ENCODE assay signal across 1 cellular context in the genomic region with DNA sequence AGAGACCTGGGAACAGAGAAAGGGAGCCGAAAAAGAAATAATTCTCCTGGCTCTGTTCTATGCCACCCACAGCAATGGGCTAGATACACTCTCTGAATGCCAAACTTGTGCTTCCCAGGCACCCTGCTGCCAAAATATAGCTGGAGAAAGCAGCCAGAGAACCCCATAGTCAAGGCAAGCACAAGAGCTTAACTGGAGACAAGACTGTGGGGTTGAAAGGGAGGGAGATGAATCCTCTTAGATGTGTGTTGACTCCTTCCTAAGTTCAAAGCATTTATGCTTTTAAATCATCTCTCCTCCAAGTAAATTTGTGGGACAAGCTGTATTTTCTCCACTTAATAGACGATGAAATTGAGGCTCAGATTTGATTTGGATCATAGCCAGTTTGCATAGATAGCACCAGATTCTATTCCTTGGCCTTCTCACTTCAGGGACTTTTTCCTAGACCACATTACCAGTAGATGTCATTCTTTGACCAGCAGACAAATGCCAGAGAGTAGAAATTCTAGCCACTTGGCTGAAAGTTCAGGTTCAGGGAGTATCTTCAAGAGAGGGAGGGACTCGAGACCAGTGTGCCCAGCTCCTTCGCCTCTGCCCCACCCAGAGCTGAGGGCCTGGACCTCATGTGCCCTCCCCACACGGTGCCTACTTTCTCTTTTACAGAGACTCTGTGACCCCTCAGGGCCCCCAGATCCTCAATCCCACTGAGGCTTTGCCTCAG.
TF ChIP-seq lines count a peak whose summit lies in the region.

No MANE protein-coding gene starts in this region.

TF ChIP-seq in HCT116, 20 proteins besides CTCF, POLR2A, EP300 and RAD21 (continued from another document):
- TF ChIP-seq ZBTB33 (IDR thresholded peaks at IDR 0.05; ENCODE audit: extremely low read depth, insufficient replicate concordance, low read length) (no peak), SRF (IDR thresholded peaks at IDR 0.05; ENCODE audit: low read depth) (no peak), EGR1 (IDR thresholded peaks at IDR 0.05; ENCODE audit: low read depth) (no peak), EZH2 (IDR thresholded peaks at IDR 0.05) (no peak)
